ENCODE assay signal across 1 cellular context in the genomic region with DNA sequence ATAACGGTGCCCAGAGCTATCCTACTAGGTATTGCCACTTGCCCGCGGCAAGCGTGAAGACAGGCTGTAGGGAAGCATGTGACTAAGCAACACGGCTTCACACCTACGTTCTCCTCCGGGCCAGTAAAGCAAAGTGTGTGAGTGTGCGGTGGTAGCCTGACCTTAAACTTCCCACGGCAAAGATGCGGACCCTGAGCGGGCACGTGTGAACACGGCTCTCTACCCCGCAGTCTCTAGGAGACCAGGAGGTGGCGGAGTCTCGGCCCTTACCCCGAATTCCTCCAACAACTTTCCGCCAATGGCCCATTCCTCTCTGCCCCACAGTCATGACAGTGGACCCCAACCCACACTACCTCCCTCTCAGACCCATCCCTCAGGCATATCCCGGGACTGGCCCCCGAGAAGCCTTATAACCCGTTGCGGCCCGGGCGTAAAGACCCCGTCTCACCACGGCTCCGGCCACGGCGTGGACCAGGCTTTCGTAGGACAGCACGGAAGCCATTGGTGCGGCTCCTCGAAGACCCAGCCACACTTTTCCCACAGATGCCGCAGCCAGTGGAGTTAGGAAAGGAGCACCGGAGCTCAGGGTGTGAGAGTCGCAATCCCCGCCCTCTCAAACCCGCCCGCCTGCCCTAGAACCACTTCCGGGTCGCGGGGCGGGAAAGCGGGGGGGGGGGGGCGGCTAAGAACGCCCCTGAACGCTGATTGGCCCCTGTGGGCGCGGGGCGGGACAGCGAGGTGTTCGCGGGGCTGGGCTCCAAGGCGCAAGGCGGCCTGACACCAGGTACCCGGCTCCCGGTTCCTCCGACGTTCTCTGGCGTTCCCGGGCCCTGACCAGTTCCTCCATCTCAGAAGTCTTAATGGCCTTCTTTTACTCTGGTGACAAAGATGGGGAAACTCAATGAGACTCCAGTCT.
A peak's percentile ranks its signal among the peaks of the same experiment; 100 is the strongest.
TF ChIP-seq lines count a peak whose summit lies in the region.

A gene with protein sequence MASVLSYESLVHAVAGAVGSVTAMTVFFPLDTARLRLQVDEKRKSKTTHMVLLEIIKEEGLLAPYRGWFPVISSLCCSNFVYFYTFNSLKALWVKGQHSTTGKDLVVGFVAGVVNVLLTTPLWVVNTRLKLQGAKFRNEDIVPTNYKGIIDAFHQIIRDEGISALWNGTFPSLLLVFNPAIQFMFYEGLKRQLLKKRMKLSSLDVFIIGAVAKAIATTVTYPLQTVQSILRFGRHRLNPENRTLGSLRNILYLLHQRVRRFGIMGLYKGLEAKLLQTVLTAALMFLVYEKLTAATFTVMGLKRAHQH (minus strand): TSS at position 600 of the 916 bp plus-strand sequence. CDS start 98 bp downstream, at position 502.

TF ChIP-seq in HepG2, 621 proteins besides CTCF, POLR2A, EP300 and RAD21 (continued from another document and continues in another):
- TF ChIP-seq, protein P1, sequence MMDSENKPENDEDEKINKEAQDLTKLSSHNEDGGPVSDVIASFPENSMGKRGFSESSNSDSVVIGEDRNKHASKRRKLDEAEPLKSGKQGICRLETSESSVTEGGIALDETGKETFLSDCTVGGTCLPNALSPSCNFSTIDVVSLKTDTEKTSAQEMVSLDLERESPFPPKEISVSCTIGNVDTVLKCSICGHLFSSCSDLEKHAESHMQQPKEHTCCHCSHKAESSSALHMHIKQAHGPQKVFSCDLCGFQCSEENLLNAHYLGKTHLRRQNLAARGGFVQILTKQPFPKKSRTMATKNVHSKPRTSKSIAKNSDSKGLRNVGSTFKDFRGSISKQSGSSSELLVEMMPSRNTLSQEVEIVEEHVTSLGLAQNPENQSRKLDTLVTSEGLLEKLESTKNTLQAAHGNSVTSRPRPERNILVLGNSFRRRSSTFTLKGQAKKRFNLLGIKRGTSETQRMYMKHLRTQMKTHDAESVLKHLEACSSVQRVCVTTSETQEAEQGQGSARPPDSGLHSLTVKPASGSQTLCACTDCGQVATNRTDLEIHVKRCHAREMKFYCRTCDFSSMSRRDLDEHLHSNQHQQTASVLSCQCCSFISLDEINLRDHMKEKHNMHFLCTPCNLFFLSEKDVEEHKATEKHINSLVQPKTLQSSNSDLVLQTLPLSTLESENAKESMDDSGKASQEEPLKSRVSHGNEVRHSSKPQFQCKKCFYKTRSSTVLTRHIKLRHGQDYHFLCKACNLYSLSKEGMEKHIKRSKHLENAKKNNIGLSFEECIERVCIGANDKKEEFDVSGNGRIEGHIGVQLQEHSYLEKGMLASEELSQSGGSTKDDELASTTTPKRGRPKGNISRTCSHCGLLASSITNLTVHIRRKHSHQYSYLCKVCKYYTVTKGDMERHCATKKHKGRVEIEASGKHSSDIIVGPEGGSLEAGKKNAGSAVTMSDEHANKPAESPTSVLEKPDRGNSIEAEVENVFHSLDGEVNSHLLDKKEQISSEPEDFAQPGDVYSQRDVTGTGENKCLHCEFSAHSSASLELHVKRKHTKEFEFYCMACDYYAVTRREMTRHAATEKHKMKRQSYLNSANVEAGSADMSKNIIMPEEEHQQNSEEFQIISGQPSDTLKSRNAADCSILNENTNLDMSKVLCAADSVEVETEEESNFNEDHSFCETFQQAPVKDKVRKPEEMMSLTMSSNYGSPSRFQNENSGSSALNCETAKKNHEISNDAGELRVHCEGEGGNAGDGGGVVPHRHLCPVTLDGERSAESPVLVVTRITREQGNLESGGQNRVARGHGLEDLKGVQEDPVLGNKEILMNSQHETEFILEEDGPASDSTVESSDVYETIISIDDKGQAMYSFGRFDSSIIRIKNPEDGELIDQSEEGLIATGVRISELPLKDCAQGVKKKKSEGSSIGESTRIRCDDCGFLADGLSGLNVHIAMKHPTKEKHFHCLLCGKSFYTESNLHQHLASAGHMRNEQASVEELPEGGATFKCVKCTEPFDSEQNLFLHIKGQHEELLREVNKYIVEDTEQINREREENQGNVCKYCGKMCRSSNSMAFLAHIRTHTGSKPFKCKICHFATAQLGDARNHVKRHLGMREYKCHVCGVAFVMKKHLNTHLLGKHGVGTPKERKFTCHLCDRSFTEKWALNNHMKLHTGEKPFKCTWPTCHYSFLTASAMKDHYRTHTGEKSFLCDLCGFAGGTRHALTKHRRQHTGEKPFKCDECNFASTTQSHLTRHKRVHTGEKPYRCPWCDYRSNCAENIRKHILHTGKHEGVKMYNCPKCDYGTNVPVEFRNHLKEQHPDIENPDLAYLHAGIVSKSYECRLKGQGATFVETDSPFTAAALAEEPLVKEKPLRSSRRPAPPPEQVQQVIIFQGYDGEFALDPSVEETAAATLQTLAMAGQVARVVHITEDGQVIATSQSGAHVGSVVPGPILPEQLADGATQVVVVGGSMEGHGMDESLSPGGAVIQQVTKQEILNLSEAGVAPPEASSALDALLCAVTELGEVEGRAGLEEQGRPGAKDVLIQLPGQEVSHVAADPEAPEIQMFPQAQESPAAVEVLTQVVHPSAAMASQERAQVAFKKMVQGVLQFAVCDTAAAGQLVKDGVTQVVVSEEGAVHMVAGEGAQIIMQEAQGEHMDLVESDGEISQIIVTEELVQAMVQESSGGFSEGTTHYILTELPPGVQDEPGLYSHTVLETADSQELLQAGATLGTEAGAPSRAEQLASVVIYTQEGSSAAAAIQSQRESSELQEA (CRISPR knock-in tag; IDR thresholded peaks at IDR 0.05; ENCODE audit: not compliant biosample characterization), result peak; percentile 47
- TF ChIP-seq, protein P2, sequence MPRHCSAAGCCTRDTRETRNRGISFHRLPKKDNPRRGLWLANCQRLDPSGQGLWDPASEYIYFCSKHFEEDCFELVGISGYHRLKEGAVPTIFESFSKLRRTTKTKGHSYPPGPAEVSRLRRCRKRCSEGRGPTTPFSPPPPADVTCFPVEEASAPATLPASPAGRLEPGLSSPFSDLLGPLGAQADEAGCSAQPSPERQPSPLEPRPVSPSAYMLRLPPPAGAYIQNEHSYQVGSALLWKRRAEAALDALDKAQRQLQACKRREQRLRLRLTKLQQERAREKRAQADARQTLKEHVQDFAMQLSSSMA (CRISPR knock-in tag; IDR thresholded peaks at IDR 0.05), result peak; percentile 74
- no peak for TF ChIP-seq CCDC6 (CRISPR knock-in tag; IDR thresholded peaks at IDR 0.05)
- TF ChIP-seq NAIF1 (CRISPR knock-in tag; IDR thresholded peaks at IDR 0.05; ENCODE audit: borderline replicate concordance), result no peak
- TF ChIP-seq JUNB (CRISPR knock-in tag; IDR thresholded peaks at IDR 0.05; ENCODE audit: borderline replicate concordance), result 0 out of 2 replicates have a peak, but pooled peaks have one; percentile 42
- TF ChIP-seq POGZ (CRISPR knock-in tag; IDR thresholded peaks at IDR 0.05), result peak; percentile 55; the same call in 1 of the 2 replicates
- TF ChIP-seq ZSCAN31 (CRISPR knock-in tag; IDR thresholded peaks at IDR 0.05; ENCODE audit: low read depth), result no peak; the same call in 1 of the 2 replicates
- no peak for TF ChIP-seq REXO4 (CRISPR knock-in tag; IDR thresholded peaks at IDR 0.05; ENCODE audit: borderline replicate concordance)
- TF ChIP-seq NCOR1 (IDR thresholded peaks at IDR 0.05; ENCODE audit: borderline replicate concordance, low read length), result no peak
- 0 out of 2 replicates have a peak, but pooled peaks have one; percentile 31 for TF ChIP-seq GATAD2A (CRISPR knock-in tag; IDR thresholded peaks at IDR 0.05)
- TF ChIP-seq NR2F1 (CRISPR knock-in tag; IDR thresholded peaks at IDR 0.05), result no peak
- TF ChIP-seq RELA (CRISPR knock-in tag; IDR thresholded peaks at IDR 0.05), result no peak
- TF ChIP-seq, protein P3, sequence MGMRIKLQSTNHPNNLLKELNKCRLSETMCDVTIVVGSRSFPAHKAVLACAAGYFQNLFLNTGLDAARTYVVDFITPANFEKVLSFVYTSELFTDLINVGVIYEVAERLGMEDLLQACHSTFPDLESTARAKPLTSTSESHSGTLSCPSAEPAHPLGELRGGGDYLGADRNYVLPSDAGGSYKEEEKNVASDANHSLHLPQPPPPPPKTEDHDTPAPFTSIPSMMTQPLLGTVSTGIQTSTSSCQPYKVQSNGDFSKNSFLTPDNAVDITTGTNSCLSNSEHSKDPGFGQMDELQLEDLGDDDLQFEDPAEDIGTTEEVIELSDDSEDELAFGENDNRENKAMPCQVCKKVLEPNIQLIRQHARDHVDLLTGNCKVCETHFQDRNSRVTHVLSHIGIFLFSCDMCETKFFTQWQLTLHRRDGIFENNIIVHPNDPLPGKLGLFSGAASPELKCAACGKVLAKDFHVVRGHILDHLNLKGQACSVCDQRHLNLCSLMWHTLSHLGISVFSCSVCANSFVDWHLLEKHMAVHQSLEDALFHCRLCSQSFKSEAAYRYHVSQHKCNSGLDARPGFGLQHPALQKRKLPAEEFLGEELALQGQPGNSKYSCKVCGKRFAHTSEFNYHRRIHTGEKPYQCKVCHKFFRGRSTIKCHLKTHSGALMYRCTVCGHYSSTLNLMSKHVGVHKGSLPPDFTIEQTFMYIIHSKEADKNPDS (CRISPR knock-in tag; IDR thresholded peaks at IDR 0.05), result no peak
- TF ChIP-seq, protein P4, sequence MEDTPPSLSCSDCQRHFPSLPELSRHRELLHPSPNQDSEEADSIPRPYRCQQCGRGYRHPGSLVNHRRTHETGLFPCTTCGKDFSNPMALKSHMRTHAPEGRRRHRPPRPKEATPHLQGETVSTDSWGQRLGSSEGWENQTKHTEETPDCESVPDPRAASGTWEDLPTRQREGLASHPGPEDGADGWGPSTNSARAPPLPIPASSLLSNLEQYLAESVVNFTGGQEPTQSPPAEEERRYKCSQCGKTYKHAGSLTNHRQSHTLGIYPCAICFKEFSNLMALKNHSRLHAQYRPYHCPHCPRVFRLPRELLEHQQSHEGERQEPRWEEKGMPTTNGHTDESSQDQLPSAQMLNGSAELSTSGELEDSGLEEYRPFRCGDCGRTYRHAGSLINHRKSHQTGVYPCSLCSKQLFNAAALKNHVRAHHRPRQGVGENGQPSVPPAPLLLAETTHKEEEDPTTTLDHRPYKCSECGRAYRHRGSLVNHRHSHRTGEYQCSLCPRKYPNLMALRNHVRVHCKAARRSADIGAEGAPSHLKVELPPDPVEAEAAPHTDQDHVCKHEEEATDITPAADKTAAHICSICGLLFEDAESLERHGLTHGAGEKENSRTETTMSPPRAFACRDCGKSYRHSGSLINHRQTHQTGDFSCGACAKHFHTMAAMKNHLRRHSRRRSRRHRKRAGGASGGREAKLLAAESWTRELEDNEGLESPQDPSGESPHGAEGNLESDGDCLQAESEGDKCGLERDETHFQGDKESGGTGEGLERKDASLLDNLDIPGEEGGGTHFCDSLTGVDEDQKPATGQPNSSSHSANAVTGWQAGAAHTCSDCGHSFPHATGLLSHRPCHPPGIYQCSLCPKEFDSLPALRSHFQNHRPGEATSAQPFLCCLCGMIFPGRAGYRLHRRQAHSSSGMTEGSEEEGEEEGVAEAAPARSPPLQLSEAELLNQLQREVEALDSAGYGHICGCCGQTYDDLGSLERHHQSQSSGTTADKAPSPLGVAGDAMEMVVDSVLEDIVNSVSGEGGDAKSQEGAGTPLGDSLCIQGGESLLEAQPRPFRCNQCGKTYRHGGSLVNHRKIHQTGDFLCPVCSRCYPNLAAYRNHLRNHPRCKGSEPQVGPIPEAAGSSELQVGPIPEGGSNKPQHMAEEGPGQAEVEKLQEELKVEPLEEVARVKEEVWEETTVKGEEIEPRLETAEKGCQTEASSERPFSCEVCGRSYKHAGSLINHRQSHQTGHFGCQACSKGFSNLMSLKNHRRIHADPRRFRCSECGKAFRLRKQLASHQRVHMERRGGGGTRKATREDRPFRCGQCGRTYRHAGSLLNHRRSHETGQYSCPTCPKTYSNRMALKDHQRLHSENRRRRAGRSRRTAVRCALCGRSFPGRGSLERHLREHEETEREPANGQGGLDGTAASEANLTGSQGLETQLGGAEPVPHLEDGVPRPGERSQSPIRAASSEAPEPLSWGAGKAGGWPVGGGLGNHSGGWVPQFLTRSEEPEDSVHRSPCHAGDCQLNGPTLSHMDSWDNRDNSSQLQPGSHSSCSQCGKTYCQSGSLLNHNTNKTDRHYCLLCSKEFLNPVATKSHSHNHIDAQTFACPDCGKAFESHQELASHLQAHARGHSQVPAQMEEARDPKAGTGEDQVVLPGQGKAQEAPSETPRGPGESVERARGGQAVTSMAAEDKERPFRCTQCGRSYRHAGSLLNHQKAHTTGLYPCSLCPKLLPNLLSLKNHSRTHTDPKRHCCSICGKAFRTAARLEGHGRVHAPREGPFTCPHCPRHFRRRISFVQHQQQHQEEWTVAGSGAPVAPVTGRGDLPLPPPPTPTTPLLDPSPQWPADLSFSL (CRISPR knock-in tag; IDR thresholded peaks at IDR 0.05), result no peak; the same call in 1 of the 2 replicates
- TF ChIP-seq RFX5 (IDR thresholded peaks at IDR 0.05; ENCODE audit: low read depth, low read length), result no peak
- peak; percentile 42 for TF ChIP-seq MED1 (CRISPR knock-in tag; IDR thresholded peaks at IDR 0.05)
- peak; percentile 37; the same call in 1 of the 2 replicates for TF ChIP-seq PHF21A (CRISPR knock-in tag; IDR thresholded peaks at IDR 0.05)
- 0 out of 2 replicates have a peak, but pooled peaks have one; percentile 38 for TF ChIP-seq ARNT2 (CRISPR knock-in tag; IDR thresholded peaks at IDR 0.05; ENCODE audit: low read depth)
- TF ChIP-seq ZFY (CRISPR knock-in tag; IDR thresholded peaks at IDR 0.05), result peak; percentile 65
- no peak for TF ChIP-seq ZNF3 (CRISPR knock-in tag; IDR thresholded peaks at IDR 0.05)
- TF ChIP-seq ZNF589 (CRISPR knock-in tag; conservative IDR thresholded peaks at IDR 0.05), result no peak
- no peak for TF ChIP-seq SALL2 (CRISPR knock-in tag; IDR thresholded peaks at IDR 0.05)
- TF ChIP-seq ZNF264 (CRISPR knock-in tag; IDR thresholded peaks at IDR 0.05), result no peak
- TF ChIP-seq KMT2A (CRISPR knock-in tag; IDR thresholded peaks at IDR 0.05), result peak; percentile 71; the same call in 1 of the 2 replicates
- TF ChIP-seq, protein P5, sequence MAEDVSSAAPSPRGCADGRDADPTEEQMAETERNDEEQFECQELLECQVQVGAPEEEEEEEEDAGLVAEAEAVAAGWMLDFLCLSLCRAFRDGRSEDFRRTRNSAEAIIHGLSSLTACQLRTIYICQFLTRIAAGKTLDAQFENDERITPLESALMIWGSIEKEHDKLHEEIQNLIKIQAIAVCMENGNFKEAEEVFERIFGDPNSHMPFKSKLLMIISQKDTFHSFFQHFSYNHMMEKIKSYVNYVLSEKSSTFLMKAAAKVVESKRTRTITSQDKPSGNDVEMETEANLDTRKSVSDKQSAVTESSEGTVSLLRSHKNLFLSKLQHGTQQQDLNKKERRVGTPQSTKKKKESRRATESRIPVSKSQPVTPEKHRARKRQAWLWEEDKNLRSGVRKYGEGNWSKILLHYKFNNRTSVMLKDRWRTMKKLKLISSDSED (CRISPR knock-in tag; IDR thresholded peaks at IDR 0.05), result no peak
- TF ChIP-seq, protein P6, sequence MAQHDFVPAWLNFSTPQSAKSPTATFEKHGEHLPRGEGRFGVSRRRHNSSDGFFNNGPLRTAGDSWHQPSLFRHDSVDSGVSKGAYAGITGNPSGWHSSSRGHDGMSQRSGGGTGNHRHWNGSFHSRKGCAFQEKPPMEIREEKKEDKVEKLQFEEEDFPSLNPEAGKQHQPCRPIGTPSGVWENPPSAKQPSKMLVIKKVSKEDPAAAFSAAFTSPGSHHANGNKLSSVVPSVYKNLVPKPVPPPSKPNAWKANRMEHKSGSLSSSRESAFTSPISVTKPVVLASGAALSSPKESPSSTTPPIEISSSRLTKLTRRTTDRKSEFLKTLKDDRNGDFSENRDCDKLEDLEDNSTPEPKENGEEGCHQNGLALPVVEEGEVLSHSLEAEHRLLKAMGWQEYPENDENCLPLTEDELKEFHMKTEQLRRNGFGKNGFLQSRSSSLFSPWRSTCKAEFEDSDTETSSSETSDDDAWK (CRISPR knock-in tag; IDR thresholded peaks at IDR 0.05), result no peak
- no peak for TF ChIP-seq GTF3A (CRISPR knock-in tag; conservative IDR thresholded peaks at IDR 0.05)
